Comparison of ENCODE assay signal across 8 cellular contexts in genomic region chr2:46493241-46493970, GRCh38. TPM values are rescaled to one million over a fixed set of nuclear protein-coding genes. Genes with fewer than 3 reads are reported as not detected.
DNase-seq lines count a peak whose midpoint lies in the region; ATAC-seq and TF ChIP-seq lines count a peak whose summit lies in the region.

No MANE protein-coding gene starts in this region.

- no peak for TF ChIP-seq EP300 in upper lobe of left lung (IDR thresholded peaks at IDR 0.05)

- DNase-seq in GM06990 (ENCODE audit: extremely low read depth, insufficient read length), result peak; percentile 35
- peak; percentile 6 for DNase-seq in ecto neural progenitor cell (ENCODE audit: low spot score)
- no peak for DNase-seq in upper lobe of left lung
- no peak for DNase-seq in activated CD4-positive, alpha-beta memory T cell treated with anti-CD3 and anti-CD28 coated beads, Interleukin-2, amount 10 ng/mL, durations not matched to agents 7 days and 5 days
- DNase-seq in mesendoderm, result no peak
- DNase-seq in NCI-H526 (lab: John Stamatoyannopoulos, UW), result no peak

- H3K36me3 Mint-ChIP-seq in activated CD4-positive, alpha-beta memory T cell treated with anti-CD3 and anti-CD28 coated beads, Interleukin-2, amount 10 ng/mL, durations not matched to agents 7 days and 5 days (ENCODE audit: low read depth), result no peaks in the 10 kb centered on the region

- no peaks in the 10 kb centered on the region for H3K27me3 ChIP-seq in GM06990 (replicated peaks; ENCODE audit: control insufficient read depth, insufficient read depth, low read length)
- no peaks in the 10 kb centered on the region for H3K27me3 ChIP-seq in upper lobe of left lung
- no peaks in the 10 kb centered on the region for H3K27me3 ChIP-seq in mesendoderm (ENCODE audit: insufficient read depth, low read length, poor library complexity)

- H3K9me3 ChIP-seq in upper lobe of left lung, result no peaks in the 10 kb centered on the region

- no peaks in the 10 kb centered on the region for H3K79me1 ChIP-seq in mesendoderm (ENCODE audit: low read length)

- WGBS in upper lobe of left lung, 2 donors, result 59 to 61% methylated on average over 8 of the region's 8 CpGs
- WGBS in mesendoderm (ENCODE audit: extremely low coverage, insufficient coverage, low lambda C conversion rate), result no CpG with 5 or more reads among the region's 8 CpGs

- no peak overlapping the region for H3K9ac ChIP-seq in mesendoderm (ENCODE audit: low read length)

- H4K8ac ChIP-seq in mesendoderm (ENCODE audit: low read depth, low read length), result no peak overlapping the region

- no peak overlapping the region for H3K27ac ChIP-seq in upper lobe of left lung
- H3K27ac ChIP-seq in mesendoderm (ENCODE audit: low read depth, low read length), result no peak overlapping the region

- H3K4ac ChIP-seq in mesendoderm (ENCODE audit: low read depth, low read length), result no peak overlapping the region

- TF ChIP-seq CTCF in GM06990 (IDR thresholded peaks at IDR 0.05; ENCODE audit: insufficient read depth, low read length, poor library complexity, severe bottlenecking) (no peak), upper lobe of left lung (IDR thresholded peaks at IDR 0.05) (no peak)

- H2AK5ac ChIP-seq in mesendoderm (ENCODE audit: low read length), result no peak overlapping the region

- no peak overlapping the region for H3K4me3 ChIP-seq in GM06990 (replicated peaks; ENCODE audit: low read depth, low read length)
- H3K4me3 ChIP-seq in upper lobe of left lung, result no peak overlapping the region
- H3K4me3 ChIP-seq in mesendoderm (ENCODE audit: low read length), result no peak overlapping the region

- H3K79me2 ChIP-seq in mesendoderm (ENCODE audit: control insufficient read depth, insufficient read depth, low read length), result no peaks in the 10 kb centered on the region

- H3K4me1 Mint-ChIP-seq in activated CD4-positive, alpha-beta memory T cell treated with anti-CD3 and anti-CD28 coated beads, Interleukin-2, amount 10 ng/mL, durations not matched to agents 7 days and 5 days, result peaks cover 11% of the 10 kb centered on the region

- H3K56ac ChIP-seq in mesendoderm (ENCODE audit: low read length), result no peak overlapping the region

- H3K4me1 ChIP-seq in upper lobe of left lung, result peaks cover 4 to 9% (median 5%) of the 10 kb centered on the region in 4 donors
- H3K4me1 ChIP-seq in mesendoderm (ENCODE audit: control insufficient read depth, low read depth, low read length), result peaks cover 5% of the 10 kb centered on the region

- no peak for TF ChIP-seq POLR2A in upper lobe of left lung (IDR thresholded peaks at IDR 0.05)

- POLR2A ChIA-PET in activated CD4-positive, alpha-beta memory T cell treated with anti-CD3 and anti-CD28 coated beads, Interleukin-2, amount 10 ng/mL, durations not matched to agents 7 days and 5 days (lab: Charles Lee), result interaction anchor here (1.0 kb wide), 1 partner anchor 56 kb away, joined by 3 read pairs; no protein-coding TSS in a partner anchor

- no peak overlapping the region for H2BK5ac ChIP-seq in mesendoderm (ENCODE audit: low read length)

- no peak overlapping the region for H3K4me2 ChIP-seq in mesendoderm (ENCODE audit: low read length)

- no peak overlapping the region for H2BK120ac ChIP-seq in mesendoderm (ENCODE audit: low read depth, low read length)

- H2BK15ac ChIP-seq in mesendoderm (replicated peaks; ENCODE audit: low read depth), result no peak overlapping the region

- H3K18ac ChIP-seq in mesendoderm (ENCODE audit: low read length), result no peak overlapping the region

- no peaks in the 10 kb centered on the region for H3K36me3 ChIP-seq in GM06990 (ENCODE audit: control insufficient read depth, insufficient read depth, low read length)
- no peaks in the 10 kb centered on the region for H3K36me3 ChIP-seq in upper lobe of left lung
- no peaks in the 10 kb centered on the region for H3K36me3 ChIP-seq in mesendoderm (ENCODE audit: control insufficient read depth, insufficient read depth, low read length)

- H3K27ac Mint-ChIP-seq in activated CD4-positive, alpha-beta memory T cell treated with anti-CD3 and anti-CD28 coated beads, Interleukin-2, amount 10 ng/mL, durations not matched to agents 7 days and 5 days, result no peak overlapping the region

- no peak overlapping the region for H3K4me3 Mint-ChIP-seq in activated CD4-positive, alpha-beta memory T cell treated with anti-CD3 and anti-CD28 coated beads, Interleukin-2, amount 10 ng/mL, durations not matched to agents 7 days and 5 days

- no peak overlapping the region for H4K5ac ChIP-seq in mesendoderm (ENCODE audit: low read length)

- ATAC-seq in GM21423 (IDR thresholded peaks at IDR 0.05; ENCODE audit: unreplicated experiment) (peak; percentile 78), HG03565 (IDR thresholded peaks at IDR 0.05; ENCODE audit: unreplicated experiment) (peak; percentile 83), upper lobe of left lung (ENCODE audit: low FRiP score in 2 of 2) (no peak)

- H3K23ac ChIP-seq in mesendoderm (ENCODE audit: low read length), result no peak overlapping the region

- CTCF ChIA-PET in activated CD4-positive, alpha-beta memory T cell treated with anti-CD3 and anti-CD28 coated beads, Interleukin-2, amount 10 ng/mL, durations not matched to agents 7 days and 5 days (lab: Charles Lee), result interaction anchor here (1.8 kb wide), 1 partner anchor 500 kb away, joined by 4 read pairs; no protein-coding TSS in a partner anchor

- peaks cover 8% of the 10 kb centered on the region for H3K27me3 Mint-ChIP-seq in activated CD4-positive, alpha-beta memory T cell treated with anti-CD3 and anti-CD28 coated beads, Interleukin-2, amount 10 ng/mL, durations not matched to agents 7 days and 5 days

- H3K9me3 Mint-ChIP-seq in activated CD4-positive, alpha-beta memory T cell treated with anti-CD3 and anti-CD28 coated beads, Interleukin-2, amount 10 ng/mL, durations not matched to agents 7 days and 5 days, result no peaks in the 10 kb centered on the region

RNA-seq across cellular contexts. Expression of gene TMEM247, which starts 14.0 kb away (rescaled TPM):
- total RNA-seq in upper lobe of left lung, result not detected
- not detected for total RNA-seq in activated CD4-positive, alpha-beta memory T cell treated with anti-CD3 and anti-CD28 coated beads, Interleukin-2, amount 10 ng/mL, durations not matched to agents 7 days and 5 days
- polyA plus RNA-seq in mesendoderm (2013, experiment 1 of 2), result not detected
- polyA plus RNA-seq in mesendoderm (2013, experiment 2 of 2), result not detected

RNA-seq across cellular contexts. Expression of gene RHOQ, which starts 48.9 kb away (rescaled TPM):
- 100 to 1,000 TPM in 1 of 6 donors, 10 to 100 TPM in 5; 50.3 to 118 (median 69.7) TPM for total RNA-seq in upper lobe of left lung
- total RNA-seq in activated CD4-positive, alpha-beta memory T cell treated with anti-CD3 and anti-CD28 coated beads, Interleukin-2, amount 10 ng/mL, durations not matched to agents 7 days and 5 days, result 10 to 100 TPM; 18.6 to 22.2 TPM
- polyA plus RNA-seq in mesendoderm (2013, experiment 1 of 2), result 39.3 TPM
- polyA plus RNA-seq in mesendoderm (2013, experiment 2 of 2), result 41.0 TPM

RNA-seq across cellular contexts. Expression of gene ATP6V1E2, which starts 49.0 kb away (rescaled TPM):
- 10 to 100 TPM in 1 of 6 donors, 1 to 10 TPM in 5; 6.7 to 13.6 (median 7.8) TPM for total RNA-seq in upper lobe of left lung
- 10 to 100 TPM; 13.9 to 14.5 TPM for total RNA-seq in activated CD4-positive, alpha-beta memory T cell treated with anti-CD3 and anti-CD28 coated beads, Interleukin-2, amount 10 ng/mL, durations not matched to agents 7 days and 5 days
- 5.4 TPM for polyA plus RNA-seq in mesendoderm (2013, experiment 1 of 2)
- 5.8 TPM for polyA plus RNA-seq in mesendoderm (2013, experiment 2 of 2)

Comparison
In these comparisons a context has a peak if more than half of its experiments do, and no peak if none do; other contexts are left out.
1. DNase-seq: peak in GM06990 (single experiment) and ecto neural progenitor cell (single experiment); none in upper lobe of left lung (0 of 2), activated CD4-positive, alpha-beta memory T cell treated with anti-CD3 and anti-CD28 coated beads, Interleukin-2, amount 10 ng/mL, durations not matched to agents 7 days and 5 days (single experiment), mesendoderm (single experiment) and NCI-H526 (0 of 2).
2. ATAC-seq: peak in GM21423 (single experiment) and HG03565 (single experiment); none in upper lobe of left lung (0 of 2).